Comparison of ENCODE assay signal across 9 cellular contexts in the genomic region with DNA sequence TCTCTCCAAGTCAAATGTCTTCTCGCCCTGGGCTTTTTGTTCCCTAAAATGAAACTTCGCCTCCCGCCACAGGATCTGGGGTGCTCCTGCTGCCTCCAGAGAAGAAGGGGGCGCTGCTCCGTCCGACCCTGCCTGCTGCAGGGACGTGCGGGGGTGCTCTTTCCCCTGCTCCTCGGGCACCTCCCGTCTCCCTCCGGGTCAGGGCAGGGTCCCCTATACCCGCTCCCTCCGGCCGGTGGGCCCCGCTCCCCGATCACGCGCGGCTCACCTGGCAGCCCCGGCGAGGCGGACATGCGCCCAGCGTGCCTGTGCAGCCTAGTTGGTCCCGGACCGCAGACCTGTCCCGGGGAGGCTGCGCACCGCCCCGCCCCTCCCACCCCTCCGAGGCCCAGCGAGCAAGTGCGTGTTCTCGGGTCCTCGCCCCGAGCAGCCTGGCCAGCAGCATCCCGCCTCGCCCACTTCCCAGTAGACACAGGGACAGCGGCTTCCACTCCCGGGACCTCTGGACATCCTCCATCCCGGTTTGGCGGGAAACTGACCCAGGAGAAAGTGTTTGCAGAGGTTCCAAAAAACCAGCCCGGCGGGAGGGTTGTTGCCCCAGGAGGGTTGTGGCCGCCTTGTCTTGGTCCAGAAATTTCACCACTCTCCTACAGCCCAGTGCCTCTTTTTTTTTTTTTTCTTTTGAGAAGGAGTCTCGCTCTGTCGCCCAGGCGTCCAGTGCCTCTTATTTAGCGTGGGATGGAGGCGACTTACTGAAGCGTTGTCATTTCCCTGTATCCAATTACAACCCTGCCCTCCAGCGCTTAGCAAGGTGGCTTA. TPM values are rescaled to one million over a fixed set of nuclear protein-coding genes. Genes with fewer than 3 reads are reported as not detected.
DNase-seq lines count a peak whose midpoint lies in the region; ATAC-seq and TF ChIP-seq lines count a peak whose summit lies in the region.
"Had no signal": no experiment of that assay in that cellular context is flagged by ENCODE, and none has a peak within 500 bp of the region (broad histone marks: within the 10 kb centered on the region; RNA-seq: fewer than 3 reads in every experiment).

A gene (minus strand): TSS at position 447 of the 819 bp plus-strand sequence. CDS start 6,717 bp downstream, outside the sequence.

- TF ChIP-seq CTCF in GM20000 (IDR thresholded peaks at IDR 0.05; ENCODE audit: extremely low read depth, missing control alignments): no peak

- DNase-seq in stimulated activated naive CD8-positive, alpha-beta T cell treated with anti-CD3 and anti-CD28 coated beads, Interleukin-15, amount 100 ng/mL, for 72 hours: no peak
- no peak for DNase-seq in stimulated activated naive CD8-positive, alpha-beta T cell treated with anti-CD3 and anti-CD28 coated beads, Interleukin-15, Interleukin-2, amounts not matched to agents 100 U/mL and 50 U/mL, for 24 hours
- DNase-seq in naive B cell: no peak
- no peak for DNase-seq in HuH-7.5 (ENCODE audit: low spot score)
- no peak for DNase-seq in GM20000 (ENCODE audit: low spot score)
- DNase-seq in immature natural killer cell: no peak
- no peak for DNase-seq in NCI-H1436 treated with DMSO at 0.1 percent for 48 hours (lab: John Stamatoyannopoulos, UW)

- H3K36me3 Mint-ChIP-seq in naive B cell (peaks cover 0 to 7% of the 10 kb centered on the region in 2 donors), immature natural killer cell (peaks cover 0 to 9% (median 4%) of the 10 kb centered on the region in 3 donors)

- H3K4me3 Mint-ChIP-seq in stimulated activated naive CD8-positive, alpha-beta T cell treated with anti-CD3 and anti-CD28 coated beads, Interleukin-15, amount 100 ng/mL, for 72 hours: peak within 1 kb of the TSS in 1 of 2 donors; percentile 29
- H3K4me3 Mint-ChIP-seq in naive B cell (peak within 1 kb of the TSS in 7 of 8 donors; percentile 2 to 75 (median 47)), immature natural killer cell (peak within 1 kb of the TSS in 2 of 5 donors; percentile 22 to 31)

- peaks cover 3 to 6% of the 10 kb centered on the region in 2 donors for H3K9me3 Mint-ChIP-seq in stimulated activated naive CD8-positive, alpha-beta T cell treated with anti-CD3 and anti-CD28 coated beads, Interleukin-15, amount 100 ng/mL, for 72 hours
- peaks cover 5 to 29% (median 10%) of the 10 kb centered on the region in 7 donors for H3K9me3 Mint-ChIP-seq in naive B cell
- H3K9me3 Mint-ChIP-seq in immature natural killer cell: peaks cover 0 to 12% (median 4%) of the 10 kb centered on the region in 6 donors

- H3K27me3 Mint-ChIP-seq in stimulated activated naive CD8-positive, alpha-beta T cell treated with anti-CD3 and anti-CD28 coated beads, Interleukin-15, amount 100 ng/mL, for 72 hours: peaks cover 62% of the 10 kb centered on the region
- peaks cover 43 to 53% (median 43%) of the 10 kb centered on the region in 3 donors for H3K27me3 Mint-ChIP-seq in naive B cell
- H3K27me3 Mint-ChIP-seq in immature natural killer cell (ENCODE audit: low read depth in 3 of 3): peaks cover 6 to 22% (median 13%) of the 10 kb centered on the region in 3 donors

- ATAC-seq in stimulated activated naive CD8-positive, alpha-beta T cell treated with anti-CD3 and anti-CD28 coated beads, Interleukin-15, amount 100 ng/mL, for 72 hours: peak; percentile 52
- no peak for ATAC-seq in stimulated activated naive CD8-positive, alpha-beta T cell treated with anti-CD3 and anti-CD28 coated beads, Interleukin-15, Interleukin-2, amounts not matched to agents 100 U/mL and 50 U/mL, for 24 hours
- ATAC-seq in esophagus mucosa: peak; percentile 36
- no peak for ATAC-seq in naive B cell (ENCODE audit: low read depth in 2 of 2)

- no peaks in the 10 kb centered on the region for H3K4me1 Mint-ChIP-seq in stimulated activated naive CD8-positive, alpha-beta T cell treated with anti-CD3 and anti-CD28 coated beads, Interleukin-15, amount 100 ng/mL, for 72 hours
- H3K4me1 Mint-ChIP-seq in naive B cell: peaks cover 6 to 17% (median 7%) of the 10 kb centered on the region in 3 donors
- H3K4me1 Mint-ChIP-seq in immature natural killer cell: peaks cover 0 to 3% of the 10 kb centered on the region in 2 donors

- no peak within 1 kb of the TSS for H3K27ac Mint-ChIP-seq in stimulated activated naive CD8-positive, alpha-beta T cell treated with anti-CD3 and anti-CD28 coated beads, Interleukin-15, amount 100 ng/mL, for 72 hours
- peak within 1 kb of the TSS in 1 of 6 donors; percentile 89 for H3K27ac Mint-ChIP-seq in naive B cell
- no peak within 1 kb of the TSS for H3K27ac Mint-ChIP-seq in immature natural killer cell

RNA-seq across cellular contexts. Expression of the gene that starts here (rescaled TPM):
- 0.36 TPM for total RNA-seq in esophagus mucosa
- polyA plus RNA-seq in naive B cell (ENCODE audit: low read depth in 6 of 6): not detected
- not detected for polyA plus RNA-seq in immature natural killer cell
- total RNA-seq: lung microvascular endothelial cell had no signal

Comparison
In these comparisons a context has a peak if more than half of its experiments do, and no peak if none do; other contexts are left out.
1. Peak in ATAC-seq in esophagus mucosa; RNA of the gene not detected or under 1 TPM.